10 cellular contexts compared by ENCODE assay signal in the genomic region with DNA sequence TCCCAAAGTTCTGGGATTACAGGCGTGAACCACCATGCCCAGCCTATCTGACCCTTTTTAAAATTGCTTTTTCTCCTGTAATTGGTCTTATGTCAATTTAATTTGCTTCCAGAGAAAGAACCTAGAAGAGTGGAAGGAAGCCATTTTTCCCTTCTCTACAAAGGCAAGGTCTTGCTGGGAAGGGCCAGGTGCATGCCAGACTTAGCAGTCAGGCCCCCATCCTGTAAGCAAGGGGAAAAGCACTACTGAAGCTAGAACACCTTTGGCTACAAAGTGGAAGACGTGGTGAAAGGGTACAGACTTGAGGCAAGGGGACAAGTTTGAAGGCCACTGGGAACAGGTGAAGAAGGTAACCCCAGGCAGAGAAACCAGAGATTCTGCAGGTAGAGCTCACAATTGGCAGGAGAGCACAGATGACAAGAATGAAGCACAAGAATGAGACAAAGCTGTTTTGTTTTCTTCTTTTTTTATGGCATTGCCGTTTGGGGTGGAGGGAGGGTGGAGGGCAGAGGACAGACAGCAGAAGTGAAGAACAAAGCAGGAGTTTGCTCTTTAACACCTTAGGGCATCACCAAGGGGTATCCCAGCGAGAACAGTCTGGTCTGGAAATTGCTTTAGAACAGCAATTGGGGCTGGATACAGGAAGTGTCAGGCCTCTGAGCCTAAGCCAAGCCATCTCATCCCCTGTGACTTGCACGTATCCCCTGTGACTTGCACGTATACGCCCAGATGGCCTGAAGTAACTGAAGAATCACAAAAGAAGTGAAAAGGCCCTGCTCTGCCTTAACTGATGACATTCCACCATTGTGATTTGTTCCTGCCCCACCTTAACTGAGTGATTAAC.
DNase-seq lines count a peak whose midpoint lies in the region; ATAC-seq and TF ChIP-seq lines count a peak whose summit lies in the region.
"Had no signal": no experiment of that assay in that cellular context is flagged by ENCODE, and none has a peak within 500 bp of the region (broad histone marks: within the 10 kb centered on the region; RNA-seq: fewer than 3 reads in every experiment).

No MANE protein-coding gene starts in this region.

- H3K36me3 Mint-ChIP-seq in activated T-cell treated with anti-CD3 and anti-CD28 coated beads, Interleukin-2, amount 50 U/mL, for 4 hours (ENCODE audit: insufficient read depth), result peaks cover 5% of the 10 kb centered on the region
- H3K36me3 Mint-ChIP-seq in T-helper 17 cell (ENCODE audit: low read depth), result peaks cover 6% of the 10 kb centered on the region

- no peaks in the 10 kb centered on the region for H3K9me3 Mint-ChIP-seq in activated T-cell treated with anti-CD3 and anti-CD28 coated beads, Interleukin-2, amount 50 U/mL, for 4 hours

- H3K4me3 Mint-ChIP-seq in activated T-cell treated with anti-CD3 and anti-CD28 coated beads, Interleukin-2, amount 50 U/mL, for 4 hours, result peak overlapping the region; percentile 36
- peak overlapping the region; percentile 88 for H3K4me3 Mint-ChIP-seq in T-helper 17 cell

- peaks cover 55% of the 10 kb centered on the region for H3K4me1 ChIP-seq in hepatocyte (ENCODE audit: insufficient read depth)

- H3K27ac ChIP-seq in hepatocyte (peak overlapping the region; percentile 71), substantia nigra (ENCODE audit: low read depth, low read length, poor library complexity, severe bottlenecking) (peak overlapping the region; percentile 51)

- peak overlapping the region; percentile 98 for H3K27ac Mint-ChIP-seq in T-helper 17 cell

- no peaks in the 10 kb centered on the region for H4K20me1 ChIP-seq in hepatocyte (ENCODE audit: insufficient read depth, poor library complexity, severe bottlenecking)

- H3K79me2 ChIP-seq in hepatocyte, result peaks cover 58% of the 10 kb centered on the region

- no peak overlapping the region for H3K4me3 ChIP-seq in hepatocyte

- H3K4me1 Mint-ChIP-seq in activated T-cell treated with anti-CD3 and anti-CD28 coated beads, Interleukin-2, amount 50 U/mL, for 4 hours (ENCODE audit: low read depth), result peaks cover 84% of the 10 kb centered on the region
- peaks cover 66% of the 10 kb centered on the region for H3K4me1 Mint-ChIP-seq in T-helper 17 cell

- no peaks in the 10 kb centered on the region for H3K27me3 ChIP-seq in hepatocyte

- no peak overlapping the region for H2AFZ ChIP-seq in hepatocyte

- no peak overlapping the region for H3K4me2 ChIP-seq in hepatocyte

- H3K9me3 ChIP-seq in T-helper 17 cell (ENCODE audit: control insufficient read depth, low read length, poor library complexity, severe bottlenecking) (no peaks in the 10 kb centered on the region), hepatocyte (ENCODE audit: low read depth) (no peaks in the 10 kb centered on the region)

- no peak for DNase-seq in activated T-cell treated with anti-CD3 and anti-CD28 coated beads, Interleukin-2, amount 50 U/mL, for 4 hours
- DNase-seq in activated T-cell treated with anti-CD3 and anti-CD28 coated beads, Interleukin-2, amount 50 U/mL, for 48 hours, result no peak
- no peak for DNase-seq in T-helper 17 cell
- DNase-seq in hepatocyte (ENCODE audit: low spot score), result no peak
- DNase-seq in substantia nigra (lab: John Stamatoyannopoulos, UW), result no peak
- no peak for DNase-seq in NCI-H1436 (lab: John Stamatoyannopoulos, UW)
- DNase-seq: activated CD4-positive, alpha-beta T cell treated with anti-CD3 and anti-CD28 coated beads, Interleukin-2, amount 50 U/mL, for 4 hours; NCI-H226 had no signal

- H3K9me2 ChIP-seq in hepatocyte (replicated peaks; ENCODE audit: insufficient read depth), result no peaks in the 10 kb centered on the region

- TF ChIP-seq CTCF in hepatocyte (IDR thresholded peaks at IDR 0.05; ENCODE audit: poor library complexity), result no peak

- WGBS in hepatocyte (ENCODE audit: low lambda C conversion rate, missing lambda C conversion rate), result 61% methylated on average over 7 of the region's 7 CpGs

- peak; percentile 56 to 59 for ATAC-seq in activated T-cell treated with anti-CD3 and anti-CD28 coated beads, Interleukin-2, amount 50 U/mL, for 4 hours
- ATAC-seq in T-helper 17 cell (no peak), HG03097 (IDR thresholded peaks at IDR 0.05; ENCODE audit: low FRiP score, unreplicated experiment) (no peak), HG03095 (IDR thresholded peaks at IDR 0.05; ENCODE audit: unreplicated experiment) (no peak)

- H3K27me3 Mint-ChIP-seq in activated T-cell treated with anti-CD3 and anti-CD28 coated beads, Interleukin-2, amount 50 U/mL, for 4 hours (ENCODE audit: low read depth), result no peaks in the 10 kb centered on the region
- H3K27me3 Mint-ChIP-seq in T-helper 17 cell, result no peaks in the 10 kb centered on the region

- H3K36me3 ChIP-seq in hepatocyte (replicated peaks; ENCODE audit: insufficient read depth, low read depth), result no peaks in the 10 kb centered on the region

Comparison
In these comparisons a context has a peak if more than half of its experiments do, and no peak if none do; other contexts are left out.
1. ATAC-seq: peak in activated T-cell treated with anti-CD3 and anti-CD28 coated beads, Interleukin-2, amount 50 U/mL, for 4 hours (2 of 2); none in T-helper 17 cell (single experiment), HG03097 (single experiment) and HG03095 (single experiment).